8 cellular contexts compared by ENCODE assay signal in the genomic region with DNA sequence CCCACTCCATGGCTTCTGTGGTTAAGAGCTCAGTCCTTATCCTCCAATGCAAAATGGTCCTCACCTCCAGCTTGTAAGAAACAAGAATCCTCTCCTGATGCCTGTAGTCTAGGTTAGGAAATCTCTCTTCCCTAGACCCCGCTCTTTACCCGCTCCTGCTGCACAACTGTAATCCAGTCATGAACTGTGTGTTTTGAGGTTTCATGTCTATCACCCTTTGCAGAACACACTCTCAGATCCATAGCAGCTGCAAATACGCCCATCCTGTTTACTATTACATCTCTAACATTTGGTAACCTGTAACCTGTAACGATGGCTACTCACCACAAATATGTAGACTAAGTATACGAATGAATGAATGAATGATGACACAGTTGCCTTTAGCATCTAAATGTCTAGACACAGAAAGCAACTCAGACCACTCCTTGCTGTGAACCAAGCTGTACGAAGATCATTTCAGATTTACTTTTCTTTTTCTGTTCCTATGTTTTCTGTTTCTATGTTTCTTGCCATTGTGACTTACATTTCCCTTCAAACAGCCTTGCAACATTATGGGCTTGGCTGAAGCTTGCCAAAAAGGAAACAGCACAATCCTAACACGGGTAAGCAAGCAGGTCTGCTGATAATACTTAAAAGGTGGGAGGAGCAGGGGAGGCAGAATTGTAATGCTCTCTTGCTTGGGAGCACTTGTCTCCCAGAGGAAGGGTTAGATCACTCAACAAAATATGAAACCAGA. TPM values are rescaled to one million over a fixed set of nuclear protein-coding genes. Genes with fewer than 3 reads are reported as not detected.
A peak's percentile ranks its signal among the peaks of the same experiment; 100 is the strongest.
DNase-seq lines count a peak whose midpoint lies in the region; ATAC-seq and TF ChIP-seq lines count a peak whose summit lies in the region.

No MANE protein-coding gene starts in this region.

- in situ Hi-C loops in ACHN (cut with HindIII; ENCODE audit: low pct_ligation_motif_present, low pct_unique_long_range_greater_than_20kb, low sequenced_read_pairs) (no loop called here), GM13977 (cut with MboI; ENCODE audit: low pct_unique_long_range_greater_than_20kb, low sequenced_read_pairs, unreplicated experiment) (no loop called here)

- no peaks in the 10 kb centered on the region for H3K36me3 ChIP-seq in colonic mucosa
- no peaks in the 10 kb centered on the region for H3K36me3 ChIP-seq in uterus

- no peak for TF ChIP-seq POLR2A in uterus (IDR thresholded peaks at IDR 0.05)

- peak; percentile 70 for DNase-seq in GM12865 (ENCODE audit: low read depth)
- DNase-seq in colonic mucosa, result peak; percentile 52
- DNase-seq in uterus, result peak in 1 of 2 donors; percentile 61
- DNase-seq in ACHN, result no peak
- DNase-seq in DMS 273 treated with DMSO at 0.1 percent for 48 hours (lab: John Stamatoyannopoulos, UW), result no peak
- no peak for DNase-seq in GM13977 (ENCODE audit: low spot score)

- H3K27ac ChIP-seq in colonic mucosa, result peak overlapping the region; percentile 81
- H3K27ac ChIP-seq in uterus, result peak overlapping the region; percentile 63 to 80

- no peak overlapping the region; the same call in 1 of the 2 replicates for H3K4me3 ChIP-seq in GM12865 (ENCODE audit: low read depth, low read length)
- H3K4me3 ChIP-seq in colonic mucosa, result no peak overlapping the region
- no peak overlapping the region for H3K4me3 ChIP-seq in uterus

- peak overlapping the region in 1 of 2 donors; percentile 31 for H3K9ac ChIP-seq in colonic mucosa (ENCODE audit: low read depth in 2 of 2, low read length in 2 of 2)

- H3K27me3 ChIP-seq in colonic mucosa, result no peaks in the 10 kb centered on the region
- no peaks in the 10 kb centered on the region for H3K27me3 ChIP-seq in uterus

- TF ChIP-seq CTCF in GM12865 (IDR thresholded peaks at IDR 0.05; ENCODE audit: insufficient read depth, low read depth, low read length, missing control alignments) (no peak), colonic mucosa (IDR thresholded peaks at IDR 0.05) (no peak), uterus (IDR thresholded peaks at IDR 0.05) (no peak), GM13977 (IDR thresholded peaks at IDR 0.05; ENCODE audit: extremely low read depth, insufficient read depth, missing control alignments) (no peak)

- intact Hi-C loops in colonic mucosa (cut with DNase I), result no loop called here
- intact Hi-C loops in uterus (cut with DNase I; ENCODE audit: low total_unique reads), result no loop called here

- peaks cover 10% of the 10 kb centered on the region for H3K4me1 ChIP-seq in colonic mucosa
- H3K4me1 ChIP-seq in uterus, result peaks cover 4 to 8% of the 10 kb centered on the region in 2 donors

- H3K9me3 ChIP-seq in colonic mucosa (no peaks in the 10 kb centered on the region), uterus (no peaks in the 10 kb centered on the region)

- ATAC-seq in GM21447 (IDR thresholded peaks at IDR 0.05; ENCODE audit: unreplicated experiment) (peak; percentile 68), HG03571 (IDR thresholded peaks at IDR 0.05; ENCODE audit: unreplicated experiment) (peak; percentile 46)

RNA-seq across cellular contexts. Expression of gene EPHA4, which starts 53.7 kb away (rescaled TPM):
- total RNA-seq in colonic mucosa (10 to 100 TPM in 1 of 2 donors, 1 to 10 TPM in 1; 8.9 to 17.1 TPM), uterus (10 to 100 TPM; 45.6 to 84.7 (median 66.8) TPM)

Comparison
In these comparisons a context has a peak if more than half of its experiments do, and no peak if none do; other contexts are left out.
1. DNase-seq: peak in GM12865 (single experiment) and colonic mucosa (single experiment); none in ACHN (single experiment), DMS 273 treated with DMSO at 0.1 percent for 48 hours (single experiment) and GM13977 (single experiment).